ENCODE assay signal across 4 cellular contexts in the genomic region with DNA sequence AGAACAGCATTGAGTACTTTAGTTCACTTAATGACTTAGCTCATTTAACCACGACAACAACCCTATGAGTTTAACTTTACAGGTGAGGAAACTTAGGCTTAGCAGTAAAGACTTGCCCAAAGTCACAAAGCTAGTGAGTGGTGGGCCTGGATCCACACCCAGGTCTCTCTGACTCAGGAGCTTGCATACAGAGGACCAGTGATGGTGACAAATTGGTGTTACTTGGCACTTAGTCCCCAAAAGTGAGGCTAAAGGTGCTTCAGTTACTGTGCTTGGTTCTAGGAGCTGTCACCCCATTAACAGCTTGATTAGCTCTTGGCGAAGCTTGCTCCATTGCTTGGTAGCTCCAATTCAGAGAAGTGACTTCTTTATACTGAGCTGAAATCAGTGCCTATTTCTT. TPM values are rescaled to one million over a fixed set of nuclear protein-coding genes. Genes with fewer than 3 reads are reported as not detected.
"Had no signal": no experiment of that assay in that cellular context is flagged by ENCODE, and none has a peak within 500 bp of the region (broad histone marks: within the 10 kb centered on the region; RNA-seq: fewer than 3 reads in every experiment).

No MANE protein-coding gene starts in this region.

- DNase-seq: HCEC 1CT, IMR-90 had no signal

- H2AFZ ChIP-seq: GM23338 had no signal

- H3K4me2 ChIP-seq: GM23338 had no signal

- H3K4me3 ChIP-seq: GM23338, K562 had no signal

RNA-seq across cellular contexts. Expression of gene CELF6, which starts 6.1 kb away (rescaled TPM):
- total RNA-seq: IMR-90, K562 had no signal
